Comparison of ENCODE assay signal across 8 cellular contexts in genomic region chr7:143382126-143382790, GRCh38. TPM values are rescaled to one million over a fixed set of nuclear protein-coding genes. Genes with fewer than 3 reads are reported as not detected.
DNase-seq lines count a peak whose midpoint lies in the region; ATAC-seq and TF ChIP-seq lines count a peak whose summit lies in the region.

No MANE protein-coding gene starts in this region.

- H3K36me3 ChIP-seq in left ventricle myocardium inferior (peaks cover 13% of the 10 kb centered on the region), aorta (ENCODE audit: control insufficient read depth in 1 of 2, insufficient read depth in 2 of 2, low read length in 1 of 2) (peaks cover 0 to 1% of the 10 kb centered on the region in 2 donors)

- intact Hi-C loops in left ventricle myocardium inferior (cut with micrococcal nuclease) = no loop called here
- intact Hi-C loops in left ventricle myocardium superior (cut with micrococcal nuclease) = no loop called here
- intact Hi-C loops in aorta (cut with DNase I) = no loop called here

- no peak for TF ChIP-seq CTCF in left ventricle myocardium inferior (IDR thresholded peaks at IDR 0.05; ENCODE audit: borderline replicate concordance)

- WGBS in aorta, 2 donors = 1 to 2% methylated on average over 9 to 21 of the region's 21 CpGs

- H3K9me3 ChIP-seq in left ventricle myocardium inferior (replicated peaks) (no peaks in the 10 kb centered on the region), mononuclear cell (ENCODE audit: low read depth, low read length) (no peaks in the 10 kb centered on the region), aorta (ENCODE audit: control insufficient read depth, low read length) (no peaks in the 10 kb centered on the region)

- H3K27me3 ChIP-seq in left ventricle myocardium inferior (ENCODE audit: low read depth) = no peaks in the 10 kb centered on the region
- H3K27me3 ChIP-seq in mononuclear cell (ENCODE audit: insufficient read depth, low read length) = no peaks in the 10 kb centered on the region
- H3K27me3 ChIP-seq in aorta (ENCODE audit: control insufficient read depth in 1 of 2, insufficient read depth in 2 of 2, low read length in 1 of 2) = no peaks in the 10 kb centered on the region

- ATAC-seq in left ventricle myocardium superior (no peak), aorta (ENCODE audit: low FRiP score) (no peak)

- H3K4me3 ChIP-seq in left ventricle myocardium inferior (peak overlapping the region; percentile 98), mononuclear cell (ENCODE audit: low read length) (peak overlapping the region; percentile 93), aorta (ENCODE audit: low read length in 2 of 2) (peak overlapping the region; percentile 91 to 95)

- H3K4me1 ChIP-seq in left ventricle myocardium inferior (peaks cover 82% of the 10 kb centered on the region), mononuclear cell (ENCODE audit: insufficient read depth, low read length) (peaks cover 83% of the 10 kb centered on the region), aorta (ENCODE audit: control insufficient read depth in 1 of 2, insufficient read depth in 2 of 2, low read length in 2 of 2) (peaks cover 2 to 4% of the 10 kb centered on the region in 2 donors)

- peak overlapping the region; percentile 99 for H3K27ac ChIP-seq in left ventricle myocardium inferior (replicated peaks)
- H3K27ac ChIP-seq in caudate nucleus (ENCODE audit: low read depth, low read length) = peak overlapping the region; percentile 95
- peak overlapping the region; percentile 95 to 100 for H3K27ac ChIP-seq in aorta (ENCODE audit: low read depth in 1 of 2, low read length in 2 of 2)

- no peak for DNase-seq in left ventricle myocardium inferior
- DNase-seq in left ventricle myocardium superior = no peak
- peak in 3 of 61 donors; percentile 26 to 46 (median 29) for DNase-seq in caudate nucleus (lab: John Stamatoyannopoulos, UW)
- DNase-seq in aorta = peak in 1 of 2 donors; percentile 76
- no peak for DNase-seq in putamen (ENCODE audit: low spot score)
- no peak for DNase-seq in kidney glomerular epithelial cell (lab: John Stamatoyannopoulos, UW)
- DNase-seq in occipital lobe (lab: John Stamatoyannopoulos, UW) = no peak

RNA-seq across cellular contexts. Expression of gene ZYX, which starts 1.1 kb away (rescaled TPM):
- 68.4 TPM for total RNA-seq in left ventricle myocardium inferior
- total RNA-seq in left ventricle myocardium superior = 73.9 TPM
- total RNA-seq in mononuclear cell = 64.0 TPM
- 100 to 1,000 TPM; 307 to 499 TPM for total RNA-seq in aorta
- 100 to 1,000 TPM; 131 to 305 TPM for polyA plus RNA-seq in aorta
- total RNA-seq in occipital lobe = 9.4 TPM

RNA-seq across cellular contexts. Expression of gene FAM131B, which starts 19.7 kb away (rescaled TPM):
- total RNA-seq in left ventricle myocardium inferior (0.47 TPM), left ventricle myocardium superior (0.57 TPM), mononuclear cell (0.84 TPM), aorta (1 to 10 TPM; 2.8 to 3.8 TPM), occipital lobe (91.1 TPM)
- polyA plus RNA-seq in aorta = 1 to 10 TPM in 1 of 2 donors, under 1 TPM in 1; 0.41 to 1.0 TPM

RNA-seq across cellular contexts. Expression of gene EPHA1, which starts 26.4 kb away (rescaled TPM):
- total RNA-seq in left ventricle myocardium inferior (not detected), left ventricle myocardium superior (not detected), mononuclear cell (2.3 TPM), aorta (under 1 TPM; 0.21 to 0.45 TPM), occipital lobe (not detected)
- 1 to 10 TPM in 1 of 2 donors, under 1 TPM in 1; 0.20 to 1.9 TPM for polyA plus RNA-seq in aorta

Comparison
In these comparisons a context has a peak if more than half of its experiments do, and no peak if none do; other contexts are left out.
1. RNA of gene FAM131B, which starts 19.7 kb away (total RNA-seq): 91.1 TPM in occipital lobe (single experiment); 2.8 to 3.8 TPM in aorta, 0.84 TPM in mononuclear cell (single experiment), 0.57 TPM in left ventricle myocardium superior (single experiment) and 0.47 TPM in left ventricle myocardium inferior (single experiment); every median in the first group is over 10 times any median in the second.
2. Peak in every context shown above with its lines, with median percentiles within 50 percentile points of each other: H3K27ac ChIP-seq and H3K4me3 ChIP-seq.